ENCODE assay signal across 32 cellular contexts in the genomic region with DNA sequence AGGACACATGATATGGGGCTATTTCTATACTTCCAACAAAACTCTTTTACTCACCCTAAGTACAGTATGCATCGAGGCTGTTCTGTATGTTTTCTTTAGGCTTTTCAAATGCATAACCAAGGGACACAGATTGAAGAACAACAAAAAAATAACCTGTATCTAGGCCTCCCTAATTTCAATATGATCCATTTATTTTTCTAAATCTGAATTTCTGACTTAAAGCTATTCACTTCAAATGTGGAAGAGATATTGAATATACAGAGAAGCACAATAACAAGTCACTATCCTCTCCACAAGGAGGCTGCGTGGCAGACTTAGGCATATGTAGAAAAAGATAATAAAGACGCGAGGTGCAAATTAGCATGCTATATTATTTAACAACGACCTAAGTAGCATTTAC.
"Had no signal": no experiment of that assay in that cellular context is flagged by ENCODE, and none has a peak within 500 bp of the region (broad histone marks: within the 10 kb centered on the region; RNA-seq: fewer than 3 reads in every experiment).

No MANE protein-coding gene starts in this region.

- H3K36me3 ChIP-seq: adrenal gland, brain microvascular endothelial cell, breast epithelium, cardiac muscle cell had no signal

- H3K9me3 ChIP-seq: adrenal gland, ascending aorta, body of pancreas, breast epithelium had no signal

- H3K27me3 ChIP-seq: adrenal gland, ascending aorta, body of pancreas, brain microvascular endothelial cell, breast epithelium, cardiac muscle cell had no signal

- H3K4me1 ChIP-seq: adrenal gland, ascending aorta, body of pancreas, breast epithelium had no signal

- H3K27ac ChIP-seq: adrenal gland, ascending aorta, body of pancreas, brain microvascular endothelial cell, breast epithelium, cardiac muscle cell had no signal

- H3K4me3 ChIP-seq: adrenal gland, ascending aorta, body of pancreas, breast epithelium, cardiac muscle cell had no signal

- DNase-seq: activated effector memory CD4-positive, alpha-beta T cell treated with anti-CD3 and anti-CD28 coated beads, Interleukin-2, amount 50 U/mL, for 16 hours; activated effector memory CD4-positive, alpha-beta T cell treated with Interleukin-2 at 50 U/mL for 16 hours; activated gamma-delta T cell; activated gamma-delta T cell treated with Interleukin-2 at 50 U/mL for 16 hours; activated naive CD4-positive, alpha-beta T cell; activated naive CD4-positive, alpha-beta T cell treated with anti-CD3 and anti-CD28 coated beads for 36 hours; activated naive CD4-positive, alpha-beta T cell treated with anti-CD3 and anti-CD28 coated beads, Interleukin-2, amount 10 ng/mL, durations not matched to agents 7 days and 5 days; activated naive CD4-positive, alpha-beta T cell treated with anti-CD3 and anti-CD28 coated beads, Interleukin-2, amount 50 U/mL, for 16 hours; activated naive CD4-positive, alpha-beta T cell treated with Interleukin-2 at 50 U/mL for 16 hours; activated naive CD8-positive, alpha-beta T cell treated with anti-CD3 and anti-CD28 coated beads for 36 hours; activated naive CD8-positive, alpha-beta T cell treated with anti-CD3 and anti-CD28 coated beads, Interleukin-2, amount 10 ng/mL, durations not matched to agents 7 days and 5 days; activated naive CD8-positive, alpha-beta T cell treated with anti-CD3 and anti-CD28 coated beads, Interleukin-2, amount 50 U/mL, for 24 hours; activated T-cell treated with anti-CD3 and anti-CD28 coated beads, Interleukin-2, amount 50 U/mL, for 1 hour; activated T-cell treated with anti-CD3 and anti-CD28 coated beads, Interleukin-2, amount 50 U/mL, for 24 hours; activated T-cell treated with anti-CD3 and anti-CD28 coated beads, Interleukin-2, amount 50 U/mL, for 4 hours; activated T-cell treated with anti-CD3 and anti-CD28 coated beads, Interleukin-2, amount 50 U/mL, for 48 hours; activated T-cell treated with anti-CD3 and anti-CD28 coated beads, Interleukin-2, amount 50 U/mL, for 72 hours; adrenal gland; amniotic stem cell; amygdala; anterior cingulate cortex; aorta; body of pancreas; brain microvascular endothelial cell; caudate nucleus; central memory CD4-positive, alpha-beta T cell; cerebellar nuclear complex had no signal

- ATAC-seq: activated naive CD4-positive, alpha-beta T cell treated with anti-CD3 and anti-CD28 coated beads, Interleukin-2, amount 50 U/mL, for 72 hours; activated naive CD8-positive, alpha-beta T cell treated with anti-CD3 and anti-CD28 coated beads, Interleukin-2, amount 50 U/mL, for 24 hours; activated T-cell treated with anti-CD3 and anti-CD28 coated beads, Interleukin-2, amount 50 U/mL, for 4 hours; activated T-cell treated with anti-CD3 and anti-CD28 coated beads, Interleukin-2, amount 50 U/mL, for 72 hours; activated T-helper 17 cell treated with anti-CD3 and anti-CD28 coated beads, Interleukin-2, amount 50 U/mL, for 72 hours; body of pancreas had no signal
